16 cellular contexts compared by ENCODE assay signal in genomic region chr12:66941150-66941549, GRCh38.
"Had no signal": no experiment of that assay in that cellular context is flagged by ENCODE, and none has a peak within 500 bp of the region (broad histone marks: within the 10 kb centered on the region; RNA-seq: fewer than 3 reads in every experiment).

No MANE protein-coding gene starts in this region.

- DNase-seq: activated naive CD4-positive, alpha-beta T cell treated with anti-CD3 and anti-CD28 coated beads, Interleukin-2, amount 50 U/mL, for 16 hours; amniotic stem cell; body of pancreas; central memory CD4-positive, alpha-beta T cell; effector CD4-positive, alpha-beta T cell; esophagus squamous epithelium; glutamatergic neuron; hypothalamus; kidney glomerular epithelial cell; left ventricle myocardium superior; nephron progenitor cell; occipital lobe; stimulated activated CD4-positive, alpha-beta T cell treated with anti-CD3 and anti-CD28 coated beads, Interleukin-4, amount 100 ng/mL, for 4 hours; stimulated activated CD8-positive, alpha-beta memory T cell treated with anti-CD3 and anti-CD28 coated beads, Interleukin-4, amount 100 ng/mL, for 48 hours; T-helper 17 cell had no signal

- H3K9me3 Mint-ChIP-seq: memory B cell, nephron progenitor cell had no signal

- H3K27ac Mint-ChIP-seq: memory B cell, nephron progenitor cell, T-helper 17 cell had no signal

- ATAC-seq: body of pancreas, left ventricle myocardium superior, T-helper 17 cell had no signal

- H3K36me3 Mint-ChIP-seq: memory B cell had no signal

- H3K4me3 Mint-ChIP-seq: memory B cell, nephron progenitor cell, T-helper 17 cell had no signal

- H3K4me1 Mint-ChIP-seq: memory B cell, T-helper 17 cell had no signal
